1 cellular context compared by ENCODE assay signal in the genomic region with DNA sequence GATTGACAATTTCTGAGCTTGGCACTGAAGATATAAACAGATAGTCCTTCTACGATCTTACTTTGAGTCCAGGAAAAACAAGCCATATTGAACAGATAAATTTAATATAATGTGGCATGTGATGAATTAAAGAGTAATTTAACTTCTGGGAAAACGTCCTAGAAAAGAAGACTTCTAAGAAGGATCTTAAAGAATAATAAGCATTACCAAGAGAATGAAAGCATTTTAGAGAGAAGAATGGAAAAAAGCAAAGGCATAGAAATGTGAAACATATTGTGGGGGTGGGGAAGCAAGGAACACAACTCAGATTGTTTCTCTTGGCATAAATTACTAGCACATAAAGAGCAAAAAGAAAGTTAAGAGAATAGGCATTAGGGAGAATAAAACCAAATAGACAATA.
TF ChIP-seq lines count a peak whose summit lies in the region.

No MANE protein-coding gene starts in this region.

TF ChIP-seq in GM23338, 12 proteins besides CTCF, POLR2A, EP300 and RAD21:
- TF ChIP-seq, protein P1, sequence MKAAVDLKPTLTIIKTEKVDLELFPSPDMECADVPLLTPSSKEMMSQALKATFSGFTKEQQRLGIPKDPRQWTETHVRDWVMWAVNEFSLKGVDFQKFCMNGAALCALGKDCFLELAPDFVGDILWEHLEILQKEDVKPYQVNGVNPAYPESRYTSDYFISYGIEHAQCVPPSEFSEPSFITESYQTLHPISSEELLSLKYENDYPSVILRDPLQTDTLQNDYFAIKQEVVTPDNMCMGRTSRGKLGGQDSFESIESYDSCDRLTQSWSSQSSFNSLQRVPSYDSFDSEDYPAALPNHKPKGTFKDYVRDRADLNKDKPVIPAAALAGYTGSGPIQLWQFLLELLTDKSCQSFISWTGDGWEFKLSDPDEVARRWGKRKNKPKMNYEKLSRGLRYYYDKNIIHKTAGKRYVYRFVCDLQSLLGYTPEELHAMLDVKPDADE (IDR thresholded peaks at IDR 0.05): no peak
- TF ChIP-seq POLR2AphosphoS5 (IDR thresholded peaks at IDR 0.05; ENCODE audit: low read depth) (no peak), NANOG (IDR thresholded peaks at IDR 0.05; ENCODE audit: borderline replicate concordance) (no peak), EZH2 (IDR thresholded peaks at IDR 0.05; ENCODE audit: low read depth, unreplicated experiment) (no peak), ZNF114 (CRISPR knock-in tag; IDR thresholded peaks at IDR 0.05) (no peak), CREB1 (CRISPR knock-in tag; IDR thresholded peaks at IDR 0.05; ENCODE audit: low read depth) (no peak), JUNB (IDR thresholded peaks at IDR 0.05; ENCODE audit: unreplicated experiment) (no peak), ZNF331 (CRISPR knock-in tag; IDR thresholded peaks at IDR 0.05; ENCODE audit: low read depth) (no peak), EZH2phosphoT487 (IDR thresholded peaks at IDR 0.05; ENCODE audit: unreplicated experiment) (no peak)
- TF ChIP-seq, protein P2, sequence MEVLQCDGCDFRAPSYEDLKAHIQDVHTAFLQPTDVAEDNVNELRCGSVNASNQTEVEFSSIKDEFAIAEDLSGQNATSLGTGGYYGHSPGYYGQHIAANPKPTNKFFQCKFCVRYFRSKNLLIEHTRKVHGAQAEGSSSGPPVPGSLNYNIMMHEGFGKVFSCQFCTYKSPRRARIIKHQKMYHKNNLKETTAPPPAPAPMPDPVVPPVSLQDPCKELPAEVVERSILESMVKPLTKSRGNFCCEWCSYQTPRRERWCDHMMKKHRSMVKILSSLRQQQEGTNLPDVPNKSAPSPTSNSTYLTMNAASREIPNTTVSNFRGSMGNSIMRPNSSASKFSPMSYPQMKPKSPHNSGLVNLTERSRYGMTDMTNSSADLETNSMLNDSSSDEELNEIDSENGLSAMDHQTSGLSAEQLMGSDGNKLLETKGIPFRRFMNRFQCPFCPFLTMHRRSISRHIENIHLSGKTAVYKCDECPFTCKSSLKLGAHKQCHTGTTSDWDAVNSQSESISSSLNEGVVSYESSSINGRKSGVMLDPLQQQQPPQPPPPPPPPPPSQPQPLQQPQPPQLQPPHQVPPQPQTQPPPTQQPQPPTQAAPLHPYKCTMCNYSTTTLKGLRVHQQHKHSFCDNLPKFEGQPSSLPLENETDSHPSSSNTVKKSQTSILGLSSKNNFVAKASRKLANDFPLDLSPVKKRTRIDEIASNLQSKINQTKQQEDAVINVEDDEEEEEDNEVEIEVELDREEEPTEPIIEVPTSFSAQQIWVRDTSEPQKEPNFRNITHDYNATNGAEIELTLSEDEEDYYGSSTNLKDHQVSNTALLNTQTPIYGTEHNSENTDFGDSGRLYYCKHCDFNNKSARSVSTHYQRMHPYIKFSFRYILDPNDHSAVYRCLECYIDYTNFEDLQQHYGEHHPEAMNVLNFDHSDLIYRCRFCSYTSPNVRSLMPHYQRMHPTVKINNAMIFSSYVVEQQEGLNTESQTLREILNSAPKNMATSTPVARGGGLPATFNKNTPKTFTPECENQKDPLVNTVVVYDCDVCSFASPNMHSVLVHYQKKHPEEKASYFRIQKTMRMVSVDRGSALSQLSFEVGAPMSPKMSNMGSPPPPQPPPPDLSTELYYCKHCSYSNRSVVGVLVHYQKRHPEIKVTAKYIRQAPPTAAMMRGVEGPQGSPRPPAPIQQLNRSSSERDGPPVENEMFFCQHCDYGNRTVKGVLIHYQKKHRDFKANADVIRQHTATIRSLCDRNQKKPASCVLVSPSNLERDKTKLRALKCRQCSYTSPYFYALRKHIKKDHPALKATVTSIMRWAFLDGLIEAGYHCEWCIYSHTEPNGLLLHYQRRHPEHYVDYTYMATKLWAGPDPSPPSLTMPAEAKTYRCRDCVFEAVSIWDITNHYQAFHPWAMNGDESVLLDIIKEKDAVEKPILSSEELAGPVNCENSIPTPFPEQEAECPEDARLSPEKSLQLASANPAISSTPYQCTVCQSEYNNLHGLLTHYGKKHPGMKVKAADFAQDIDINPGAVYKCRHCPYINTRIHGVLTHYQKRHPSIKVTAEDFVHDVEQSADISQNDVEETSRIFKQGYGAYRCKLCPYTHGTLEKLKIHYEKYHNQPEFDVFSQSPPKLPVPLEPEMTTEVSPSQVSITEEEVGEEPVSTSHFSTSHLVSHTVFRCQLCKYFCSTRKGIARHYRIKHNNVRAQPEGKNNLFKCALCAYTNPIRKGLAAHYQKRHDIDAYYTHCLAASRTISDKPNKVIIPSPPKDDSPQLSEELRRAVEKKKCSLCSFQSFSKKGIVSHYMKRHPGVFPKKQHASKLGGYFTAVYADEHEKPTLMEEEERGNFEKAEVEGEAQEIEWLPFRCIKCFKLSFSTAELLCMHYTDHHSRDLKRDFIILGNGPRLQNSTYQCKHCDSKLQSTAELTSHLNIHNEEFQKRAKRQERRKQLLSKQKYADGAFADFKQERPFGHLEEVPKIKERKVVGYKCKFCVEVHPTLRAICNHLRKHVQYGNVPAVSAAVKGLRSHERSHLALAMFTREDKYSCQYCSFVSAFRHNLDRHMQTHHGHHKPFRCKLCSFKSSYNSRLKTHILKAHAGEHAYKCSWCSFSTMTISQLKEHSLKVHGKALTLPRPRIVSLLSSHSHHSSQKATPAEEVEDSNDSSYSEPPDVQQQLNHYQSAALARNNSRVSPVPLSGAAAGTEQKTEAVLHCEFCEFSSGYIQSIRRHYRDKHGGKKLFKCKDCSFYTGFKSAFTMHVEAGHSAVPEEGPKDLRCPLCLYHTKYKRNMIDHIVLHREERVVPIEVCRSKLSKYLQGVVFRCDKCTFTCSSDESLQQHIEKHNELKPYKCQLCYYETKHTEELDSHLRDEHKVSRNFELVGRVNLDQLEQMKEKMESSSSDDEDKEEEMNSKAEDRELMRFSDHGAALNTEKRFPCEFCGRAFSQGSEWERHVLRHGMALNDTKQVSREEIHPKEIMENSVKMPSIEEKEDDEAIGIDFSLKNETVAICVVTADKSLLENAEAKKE (CRISPR knock-in tag; IDR thresholded peaks at IDR 0.05): no peak
- TF ChIP-seq, protein P3, sequence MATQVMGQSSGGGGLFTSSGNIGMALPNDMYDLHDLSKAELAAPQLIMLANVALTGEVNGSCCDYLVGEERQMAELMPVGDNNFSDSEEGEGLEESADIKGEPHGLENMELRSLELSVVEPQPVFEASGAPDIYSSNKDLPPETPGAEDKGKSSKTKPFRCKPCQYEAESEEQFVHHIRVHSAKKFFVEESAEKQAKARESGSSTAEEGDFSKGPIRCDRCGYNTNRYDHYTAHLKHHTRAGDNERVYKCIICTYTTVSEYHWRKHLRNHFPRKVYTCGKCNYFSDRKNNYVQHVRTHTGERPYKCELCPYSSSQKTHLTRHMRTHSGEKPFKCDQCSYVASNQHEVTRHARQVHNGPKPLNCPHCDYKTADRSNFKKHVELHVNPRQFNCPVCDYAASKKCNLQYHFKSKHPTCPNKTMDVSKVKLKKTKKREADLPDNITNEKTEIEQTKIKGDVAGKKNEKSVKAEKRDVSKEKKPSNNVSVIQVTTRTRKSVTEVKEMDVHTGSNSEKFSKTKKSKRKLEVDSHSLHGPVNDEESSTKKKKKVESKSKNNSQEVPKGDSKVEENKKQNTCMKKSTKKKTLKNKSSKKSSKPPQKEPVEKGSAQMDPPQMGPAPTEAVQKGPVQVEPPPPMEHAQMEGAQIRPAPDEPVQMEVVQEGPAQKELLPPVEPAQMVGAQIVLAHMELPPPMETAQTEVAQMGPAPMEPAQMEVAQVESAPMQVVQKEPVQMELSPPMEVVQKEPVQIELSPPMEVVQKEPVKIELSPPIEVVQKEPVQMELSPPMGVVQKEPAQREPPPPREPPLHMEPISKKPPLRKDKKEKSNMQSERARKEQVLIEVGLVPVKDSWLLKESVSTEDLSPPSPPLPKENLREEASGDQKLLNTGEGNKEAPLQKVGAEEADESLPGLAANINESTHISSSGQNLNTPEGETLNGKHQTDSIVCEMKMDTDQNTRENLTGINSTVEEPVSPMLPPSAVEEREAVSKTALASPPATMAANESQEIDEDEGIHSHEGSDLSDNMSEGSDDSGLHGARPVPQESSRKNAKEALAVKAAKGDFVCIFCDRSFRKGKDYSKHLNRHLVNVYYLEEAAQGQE (IDR thresholded peaks at IDR 0.05; ENCODE audit: unreplicated experiment): no peak
